Comparison of ENCODE assay signal across 13 cellular contexts in genomic region chr7:135207739-135208416, GRCh38. TPM values are rescaled to one million over a fixed set of nuclear protein-coding genes. Genes with fewer than 3 reads are reported as not detected.
DNase-seq lines count a peak whose midpoint lies in the region; ATAC-seq, FAIRE-seq and TF ChIP-seq lines count a peak whose summit lies in the region.
"Had no signal": no experiment of that assay in that cellular context is flagged by ENCODE, and none has a peak within 500 bp of the region (broad histone marks: within the 10 kb centered on the region; RNA-seq: fewer than 3 reads in every experiment).

No MANE protein-coding gene starts in this region.

- no peak for TF ChIP-seq EP300 in K562 (IDR thresholded peaks at IDR 0.05; ENCODE audit: low read length)

- H3K27ac ChIP-seq in K562 (ENCODE audit: extremely low read depth, low read depth, low read length) (no peak overlapping the region), neural progenitor cell (no peak overlapping the region)

- H3K4me1 Mint-ChIP-seq in neural progenitor cell, result peaks cover 8% of the 10 kb centered on the region

- H3K27me3 Mint-ChIP-seq in neural progenitor cell (ENCODE audit: insufficient read depth, low read depth), result peaks cover 4% of the 10 kb centered on the region

- H3K27me3 ChIP-seq in K562 (ENCODE audit: control insufficient read depth in 2 of 2, insufficient read depth in 2 of 2, low read length in 2 of 2) (no peaks in the 10 kb centered on the region; a peak in 1 of 5 replicates), neural progenitor cell (peaks cover 14% of the 10 kb centered on the region)

- H3K9me1 ChIP-seq in K562 (ENCODE audit: control insufficient read depth, insufficient read depth, low read length), result no peaks in the 10 kb centered on the region

- H3K4me1 ChIP-seq in K562 (replicated peaks in 1 of 2; ENCODE audit: control insufficient read depth in 2 of 2, insufficient read depth in 2 of 2, low read length in 2 of 2), result peaks cover 16 to 27% of the 10 kb centered on the region in 2 experiments
- no peaks in the 10 kb centered on the region for H3K4me1 ChIP-seq in neural progenitor cell

- BruUV-seq in K562 (replicated peaks; lab: Mats Ljungman, UMichigan), result no TSS peak

- no peaks in the 10 kb centered on the region for H3K9me3 Mint-ChIP-seq in neural progenitor cell
- H3K9me3 Mint-ChIP-seq: CD8-positive, alpha-beta T cell had no signal

- H3K4me3 ChIP-seq in K562, result no peak overlapping the region
- H3K4me3 ChIP-seq in neural progenitor cell, result no peak overlapping the region
- H3K4me3 ChIP-seq: mucosa of descending colon, skin epidermis had no signal

- H3K9me3 ChIP-seq in K562 (replicated peaks; ENCODE audit: control insufficient read depth, insufficient read depth, low read depth, low read length) (no peaks in the 10 kb centered on the region), neural progenitor cell (ENCODE audit: low read depth) (no peaks in the 10 kb centered on the region)
- H3K9me3 ChIP-seq: mucosa of descending colon had no signal

- H3K36me3 Mint-ChIP-seq in neural progenitor cell, result peaks cover 4% of the 10 kb centered on the region

- peak overlapping the region; percentile 12 for H3K27ac Mint-ChIP-seq in neural progenitor cell
- H3K27ac Mint-ChIP-seq: CD8-positive, alpha-beta T cell had no signal

- in situ Hi-C loops in K562 (cut with MboI), result no loop called here

- DNase-seq in K562 (ENCODE audit: extremely low read depth in 1 of 4, low spot score in 3 of 4) (no peak), neural progenitor cell (ENCODE audit: low spot score) (no peak), posterior vena cava (ENCODE audit: low spot score) (no peak), NCI-H524 (lab: John Stamatoyannopoulos, UW) (no peak)
- DNase-seq: CD8-positive, alpha-beta T cell; mucosa of descending colon; NCI-H1930 had no signal

- intact Hi-C loops in K562 (cut with micrococcal nuclease) (no loop called here), posterior vena cava (cut with DNase I) (no loop called here)

- H3K79me2 ChIP-seq in K562 (ENCODE audit: control insufficient read depth, insufficient read depth, low read length), result no peaks in the 10 kb centered on the region
- no peaks in the 10 kb centered on the region for H3K79me2 ChIP-seq in neural progenitor cell (ENCODE audit: low read depth)

- TF ChIP-seq POLR2A in GM10847 (IDR thresholded peaks at IDR 0.05; ENCODE audit: extremely low read depth, insufficient read length) (peak; percentile 18), K562 (conservative IDR thresholded peaks at IDR 0.05) (no peak)

- H3K9ac ChIP-seq in K562 (ENCODE audit: insufficient read depth in 1 of 2, low read depth in 2 of 2, low read length in 2 of 2) (peak overlapping the region in 1 of 2 experiments; percentile 69; a peak in 1 of 4 replicates), neural progenitor cell (no peak overlapping the region)

- no peak for FAIRE-seq in K562 (lab: Jason Lieb, UNC)
- FAIRE-seq: endometrium had no signal

- CTCF ChIA-PET in K562 (lab: Yijun Ruan, JAX; ENCODE audit: low intra/inter-chr PET ratio), result no interaction called here

- 36% methylated on average over 4 of the region's 4 CpGs for WGBS in K562 (ENCODE audit: insufficient coverage, low coverage, missing lambda C conversion rate)

- H3K4me2 ChIP-seq in K562 (ENCODE audit: insufficient read depth, low read length) (no peak overlapping the region; the same call in 1 of the 2 replicates), neural progenitor cell (no peak overlapping the region)

- ATAC-seq in GM21529 (IDR thresholded peaks at IDR 0.05; ENCODE audit: unreplicated experiment) (peak; percentile 12), K562 (no peak), HG03521 (IDR thresholded peaks at IDR 0.05; ENCODE audit: unreplicated experiment) (no peak), HG03571 (IDR thresholded peaks at IDR 0.05; ENCODE audit: unreplicated experiment) (no peak)
- ATAC-seq: CD8-positive, alpha-beta T cell; mucosa of descending colon had no signal

- H2AFZ ChIP-seq in K562 (ENCODE audit: low read depth, low read length), result no peak overlapping the region
- no peak overlapping the region for H2AFZ ChIP-seq in neural progenitor cell (replicated peaks)

- H3K36me3 ChIP-seq in K562 (ENCODE audit: control insufficient read depth, insufficient read depth, low read length), result peaks cover 15% of the 10 kb centered on the region; the same call in 2 of the 3 replicates
- no peaks in the 10 kb centered on the region for H3K36me3 ChIP-seq in neural progenitor cell

- H4K20me1 ChIP-seq in K562 (replicated peaks; ENCODE audit: control insufficient read depth, insufficient read depth, low read length) (no peaks in the 10 kb centered on the region), neural progenitor cell (ENCODE audit: low read depth) (no peaks in the 10 kb centered on the region)

- no peak for TF ChIP-seq CTCF in K562 (IDR thresholded peaks at IDR 0.05 in 2 of 3, conservative IDR thresholded peaks at IDR 0.05 in 1 of 3; ENCODE audit: insufficient read depth in 2 of 3, low read depth in 1 of 3, low read length in 3 of 3)
- TF ChIP-seq CTCF in neural progenitor cell (IDR thresholded peaks at IDR 0.05), result no peak

- POLR2A ChIA-PET in K562 (lab: Yijun Ruan, JAX), result interaction anchor here (3.6 kb wide), 1 partner anchor 11 kb away, joined by 20 read pairs; no protein-coding TSS in a partner anchor

- no peak for TF ChIP-seq RAD21 in K562 (CRISPR knock-in tag; conservative IDR thresholded peaks at IDR 0.05 in 1 of 2, IDR thresholded peaks at IDR 0.05 in 1 of 2)

- H3F3A ChIP-seq in neural progenitor cell (ENCODE audit: low read depth), result no peaks in the 10 kb centered on the region

- no peak overlapping the region for H3K4me3 Mint-ChIP-seq in neural progenitor cell
- H3K4me3 Mint-ChIP-seq: CD8-positive, alpha-beta T cell had no signal

RNA-seq across cellular contexts. Expression of gene WDR91, which starts 3.4 kb away (rescaled TPM):
- total RNA-seq in K562 (2011; cell fraction: chromatin; rRNA removed; ENCODE audit: low replicate concordance), result 28.4 and 48.4 TPM in 2 replicates
- 26.5 and 27.3 TPM in 2 replicates for total RNA-seq in K562 (2011; cell fraction: nucleolus; rRNA removed)
- total RNA-seq in K562 (2011; cell fraction: nucleoplasm; rRNA removed), result 18.5 and 26.3 TPM in 2 replicates
- total RNA-seq in K562 (2014; rRNA removed), result 10.1 and 12.0 TPM in 2 replicates
- 4.9 and 5.8 TPM in 2 replicates for total RNA-seq in K562 (2014; rRNA removed; fragmentation: Illumina TruSeq; extraction: Trizol)
- 9.2 and 10.7 TPM in 2 replicates for total RNA-seq in K562 (2015; rRNA removed; fragmentation: Illumina TruSeq; extraction: Trizol)
- 12.1 and 18.2 TPM in 2 replicates for total RNA-seq in K562 (2021)
- polyA plus RNA-seq in K562 (2011; rRNA removed), result 12.9 and 15.0 TPM in 2 replicates
- polyA plus RNA-seq in K562 (2011; cell fraction: cytosol; rRNA removed), result 18.4 and 21.1 TPM in 2 replicates
- 69.8 and 70.6 TPM in 2 replicates for polyA plus RNA-seq in K562 (2011; cell fraction: nucleus; rRNA removed)
- 8.7 and 11.6 TPM in 2 replicates for polyA plus RNA-seq in K562 (2012)
- polyA plus RNA-seq in K562 (2014; fragmentation: Illumina TruSeq; extraction: Trizol), result 7.7 and 9.8 TPM in 2 replicates
- polyA plus RNA-seq in K562 (2014; fragmentation: Nextera tagmentation; extraction: Ambion mirVana), result 1 to 10 TPM; 1.9 to 2.1 TPM
- 11.9 and 17.4 TPM in 2 replicates for polyA plus RNA-seq in K562 (2014; rRNA removed)
- polyA minus RNA-seq in K562 (2011; rRNA and poly(A)+ RNA removed), result 8.4 and 9.3 TPM in 2 replicates
- 8.6 and 9.1 TPM in 2 replicates for polyA minus RNA-seq in K562 (2011; cell fraction: cytosol; rRNA and poly(A)+ RNA removed)
- 15.2 and 24.0 TPM in 2 replicates for polyA minus RNA-seq in K562 (2011; cell fraction: nucleus; rRNA and poly(A)+ RNA removed)
- total RNA-seq in neural progenitor cell (ENCODE audit: low replicate concordance), result 5.4 and 7.2 TPM in 2 replicates
- total RNA-seq in posterior vena cava, result 10 to 100 TPM in 1 of 2 donors, 1 to 10 TPM in 1; 9.2 to 11.3 TPM

RNA-seq across cellular contexts. Expression of gene STRA8, which starts 25.8 kb away (rescaled TPM):
- not detected in 2 replicates for total RNA-seq in K562 (2011; cell fraction: chromatin; rRNA removed; ENCODE audit: low replicate concordance)
- not detected in 2 replicates for total RNA-seq in K562 (2011; cell fraction: nucleolus; rRNA removed)
- total RNA-seq in K562 (2011; cell fraction: nucleoplasm; rRNA removed), result not detected in 2 replicates
- not detected in 2 replicates for total RNA-seq in K562 (2014; rRNA removed)
- total RNA-seq in K562 (2014; rRNA removed; fragmentation: Illumina TruSeq; extraction: Trizol), result not detected in 2 replicates
- total RNA-seq in K562 (2015; rRNA removed; fragmentation: Illumina TruSeq; extraction: Trizol), result not detected in 2 replicates
- not detected in 2 replicates for total RNA-seq in K562 (2021)
- not detected in 2 replicates for polyA plus RNA-seq in K562 (2011; rRNA removed)
- not detected in 2 replicates for polyA plus RNA-seq in K562 (2011; cell fraction: cytosol; rRNA removed)
- polyA plus RNA-seq in K562 (2011; cell fraction: nucleus; rRNA removed), result not detected in 2 replicates
- not detected in 2 replicates for polyA plus RNA-seq in K562 (2012)
- not detected in 2 replicates for polyA plus RNA-seq in K562 (2014; fragmentation: Illumina TruSeq; extraction: Trizol)
- polyA plus RNA-seq in K562 (2014; fragmentation: Nextera tagmentation; extraction: Ambion mirVana), result not detected
- polyA plus RNA-seq in K562 (2014; rRNA removed), result not detected in 2 replicates
- not detected in 2 replicates for polyA minus RNA-seq in K562 (2011; rRNA and poly(A)+ RNA removed)
- polyA minus RNA-seq in K562 (2011; cell fraction: cytosol; rRNA and poly(A)+ RNA removed), result not detected in 2 replicates
- not detected in 2 replicates for polyA minus RNA-seq in K562 (2011; cell fraction: nucleus; rRNA and poly(A)+ RNA removed)
- total RNA-seq in neural progenitor cell (ENCODE audit: low replicate concordance), result not detected in 2 replicates
- total RNA-seq in posterior vena cava, result not detected
- total RNA-seq: CD8-positive, alpha-beta T cell; mucosa of descending colon had no signal

RNA-seq across cellular contexts. Expression of gene CYREN, which starts 37.4 kb away (rescaled TPM):
- total RNA-seq in K562 (2011; cell fraction: chromatin; rRNA removed; ENCODE audit: low replicate concordance), result 74.7 and 156 TPM in 2 replicates
- total RNA-seq in K562 (2011; cell fraction: nucleolus; rRNA removed), result 93.6 and 122 TPM in 2 replicates
- total RNA-seq in K562 (2011; cell fraction: nucleoplasm; rRNA removed), result 99.6 and 104 TPM in 2 replicates
- 108 and 116 TPM in 2 replicates for total RNA-seq in K562 (2014; rRNA removed)
- 73.8 and 79.8 TPM in 2 replicates for total RNA-seq in K562 (2014; rRNA removed; fragmentation: Illumina TruSeq; extraction: Trizol)
- 94.7 and 97.3 TPM in 2 replicates for total RNA-seq in K562 (2015; rRNA removed; fragmentation: Illumina TruSeq; extraction: Trizol)
- 93.9 and 102 TPM in 2 replicates for total RNA-seq in K562 (2021)
- polyA plus RNA-seq in K562 (2011; rRNA removed), result 70.3 and 76.7 TPM in 2 replicates
- 64.8 and 71.7 TPM in 2 replicates for polyA plus RNA-seq in K562 (2011; cell fraction: cytosol; rRNA removed)
- polyA plus RNA-seq in K562 (2011; cell fraction: nucleus; rRNA removed), result 63.9 and 68.6 TPM in 2 replicates
- 76.0 and 88.6 TPM in 2 replicates for polyA plus RNA-seq in K562 (2012)
- 88.8 and 93.4 TPM in 2 replicates for polyA plus RNA-seq in K562 (2014; fragmentation: Illumina TruSeq; extraction: Trizol)
- 10 to 100 TPM; 13.9 to 25.5 TPM for polyA plus RNA-seq in K562 (2014; fragmentation: Nextera tagmentation; extraction: Ambion mirVana)
- polyA plus RNA-seq in K562 (2014; rRNA removed), result 87.2 and 91.9 TPM in 2 replicates
- 91.4 and 96.8 TPM in 2 replicates for polyA minus RNA-seq in K562 (2011; rRNA and poly(A)+ RNA removed)
- 41.0 and 42.8 TPM in 2 replicates for polyA minus RNA-seq in K562 (2011; cell fraction: cytosol; rRNA and poly(A)+ RNA removed)
- polyA minus RNA-seq in K562 (2011; cell fraction: nucleus; rRNA and poly(A)+ RNA removed), result 68.5 and 107 TPM in 2 replicates
- total RNA-seq in neural progenitor cell (ENCODE audit: low replicate concordance), result 26.9 and 52.2 TPM in 2 replicates
- 10 to 100 TPM; 26.8 to 31.7 TPM for total RNA-seq in posterior vena cava
